10 cellular contexts compared by ENCODE assay signal in genomic region chr10:3812141-3812540, GRCh38. TPM values are rescaled to one million over a fixed set of nuclear protein-coding genes. Genes with fewer than 3 reads are reported as not detected.
DNase-seq lines count a peak whose midpoint lies in the region; ATAC-seq and TF ChIP-seq lines count a peak whose summit lies in the region.
"Had no signal": no experiment of that assay in that cellular context is flagged by ENCODE, and none has a peak within 500 bp of the region (broad histone marks: within the 10 kb centered on the region; RNA-seq: fewer than 3 reads in every experiment).

No MANE protein-coding gene starts in this region.

- H3K4me1 ChIP-seq in GM23248 (ENCODE audit: insufficient read depth) (peaks cover 51% of the 10 kb centered on the region), hepatocyte (ENCODE audit: insufficient read depth) (peaks cover 40% of the 10 kb centered on the region), smooth muscle cell (ENCODE audit: low read depth) (peaks cover 7% of the 10 kb centered on the region)

- H3K9me2 ChIP-seq in GM23248 (ENCODE audit: insufficient read depth) (no peaks in the 10 kb centered on the region), hepatocyte (replicated peaks; ENCODE audit: insufficient read depth) (no peaks in the 10 kb centered on the region)

- WGBS in GM23248 (ENCODE audit: low coverage in 1 of 2, low lambda C conversion rate in 2 of 2, missing lambda C conversion rate in 2 of 2), 2 experiments: 76% methylated on average over 7 of the region's 7 CpGs
- WGBS in hepatocyte (ENCODE audit: low lambda C conversion rate, missing lambda C conversion rate): 91% methylated on average over 7 of the region's 7 CpGs
- 90% methylated on average over 7 of the region's 7 CpGs for WGBS in smooth muscle cell (ENCODE audit: low lambda C conversion rate)

- no peaks in the 10 kb centered on the region for H3K27me3 Mint-ChIP-seq in activated T-helper 1 cell treated with anti-CD3 and anti-CD28 coated beads, Interleukin-12 subunit alpha, Interleukin-12 subunit beta, Interleukin-2, Interleukin-4 antibody, amounts not matched to agents 30 ng/mL and 10 ng/mL and 1 ng/mL, durations not matched to agents 14 hours and 24 hours and 36 hours (ENCODE audit: insufficient read depth)
- H3K27me3 Mint-ChIP-seq in endothelial cell (ENCODE audit: unreplicated experiment): peaks cover 2% of the 10 kb centered on the region
- H3K27me3 Mint-ChIP-seq: activated CD8-positive, alpha-beta memory T cell treated with anti-CD3 and anti-CD28 coated beads, Interleukin-2, amount 10 ng/mL, durations not matched to agents 7 days and 5 days had no signal

- DNase-seq in GM23248 (no peak), hepatocyte (ENCODE audit: low spot score) (no peak), smooth muscle cell (lab: John Stamatoyannopoulos, UW; ENCODE audit: unreplicated experiment) (no peak), 8988T (no peak), endothelial cell (ENCODE audit: low spot score) (no peak)
- DNase-seq in activated T-helper 1 cell treated with anti-CD3 and anti-CD28 coated beads, Interleukin-12 subunit alpha, Interleukin-12 subunit beta, Interleukin-2, Interleukin-4 antibody, amounts not matched to agents 30 ng/mL and 10 ng/mL and 1 ng/mL, durations not matched to agents 14 hours and 24 hours and 36 hours (ENCODE audit: low spot score): no peak
- no peak for DNase-seq in activated CD4-positive, CD25-positive, alpha-beta regulatory T cell (lab: John Stamatoyannopoulos, UW)
- DNase-seq: NCI-H2081 had no signal

- H3K79me2 ChIP-seq in GM23248 (ENCODE audit: insufficient read depth) (no peaks in the 10 kb centered on the region), hepatocyte (no peaks in the 10 kb centered on the region), smooth muscle cell (ENCODE audit: low read depth) (no peaks in the 10 kb centered on the region)

- no peaks in the 10 kb centered on the region for H3K9me3 ChIP-seq in GM23248 (ENCODE audit: low read depth)
- H3K9me3 ChIP-seq in hepatocyte (ENCODE audit: low read depth): no peaks in the 10 kb centered on the region
- no peaks in the 10 kb centered on the region for H3K9me3 ChIP-seq in smooth muscle cell (replicated peaks; ENCODE audit: low read depth)

- intact Hi-C loops in activated T-helper 1 cell treated with anti-CD3 and anti-CD28 coated beads, Interleukin-12 subunit alpha, Interleukin-12 subunit beta, Interleukin-2, Interleukin-4 antibody, amounts not matched to agents 30 ng/mL and 10 ng/mL and 1 ng/mL, durations not matched to agents 14 hours and 24 hours and 36 hours (cut with micrococcal nuclease): no loop called here

- in situ Hi-C loops in GM23248 (cut with MboI): loop anchor here (25.0 kb wide), 1 partner anchor 850 kb away; no protein-coding TSS in a partner anchor

- TF ChIP-seq CTCF in hepatocyte (IDR thresholded peaks at IDR 0.05; ENCODE audit: poor library complexity) (no peak), smooth muscle cell (IDR thresholded peaks at IDR 0.05; ENCODE audit: borderline replicate concordance, insufficient read depth, poor library complexity, severe bottlenecking) (no peak), endothelial cell (IDR thresholded peaks at IDR 0.05; ENCODE audit: unreplicated experiment) (no peak)

- H3K9me3 Mint-ChIP-seq in activated T-helper 1 cell treated with anti-CD3 and anti-CD28 coated beads, Interleukin-12 subunit alpha, Interleukin-12 subunit beta, Interleukin-2, Interleukin-4 antibody, amounts not matched to agents 30 ng/mL and 10 ng/mL and 1 ng/mL, durations not matched to agents 14 hours and 24 hours and 36 hours: peaks cover 6% of the 10 kb centered on the region
- H3K9me3 Mint-ChIP-seq in endothelial cell (ENCODE audit: unreplicated experiment): no peaks in the 10 kb centered on the region

- no peaks in the 10 kb centered on the region for H4K20me1 ChIP-seq in GM23248 (ENCODE audit: insufficient read depth)
- no peaks in the 10 kb centered on the region for H4K20me1 ChIP-seq in hepatocyte (ENCODE audit: insufficient read depth, poor library complexity, severe bottlenecking)
- no peaks in the 10 kb centered on the region for H4K20me1 ChIP-seq in smooth muscle cell (ENCODE audit: low read depth)

- H3K27ac Mint-ChIP-seq in activated T-helper 1 cell treated with anti-CD3 and anti-CD28 coated beads, Interleukin-12 subunit alpha, Interleukin-12 subunit beta, Interleukin-2, Interleukin-4 antibody, amounts not matched to agents 30 ng/mL and 10 ng/mL and 1 ng/mL, durations not matched to agents 14 hours and 24 hours and 36 hours: peak overlapping the region; percentile 99
- no peak overlapping the region for H3K27ac Mint-ChIP-seq in endothelial cell (ENCODE audit: unreplicated experiment)

- peak overlapping the region; percentile 73 for H3K9ac ChIP-seq in GM23248
- peak overlapping the region; percentile 87 for H3K9ac ChIP-seq in smooth muscle cell (ENCODE audit: low read depth)

- peaks cover 3% of the 10 kb centered on the region for H3K36me3 Mint-ChIP-seq in activated T-helper 1 cell treated with anti-CD3 and anti-CD28 coated beads, Interleukin-12 subunit alpha, Interleukin-12 subunit beta, Interleukin-2, Interleukin-4 antibody, amounts not matched to agents 30 ng/mL and 10 ng/mL and 1 ng/mL, durations not matched to agents 14 hours and 24 hours and 36 hours (ENCODE audit: low read depth)
- no peaks in the 10 kb centered on the region for H3K36me3 Mint-ChIP-seq in endothelial cell (ENCODE audit: low read depth, unreplicated experiment)
- H3K36me3 Mint-ChIP-seq: activated CD8-positive, alpha-beta memory T cell treated with anti-CD3 and anti-CD28 coated beads, Interleukin-2, amount 10 ng/mL, durations not matched to agents 7 days and 5 days had no signal

- no peak for ATAC-seq in esophagus mucosa

- H3K4me3 Mint-ChIP-seq in activated T-helper 1 cell treated with anti-CD3 and anti-CD28 coated beads, Interleukin-12 subunit alpha, Interleukin-12 subunit beta, Interleukin-2, Interleukin-4 antibody, amounts not matched to agents 30 ng/mL and 10 ng/mL and 1 ng/mL, durations not matched to agents 14 hours and 24 hours and 36 hours: no peak overlapping the region
- H3K4me3 Mint-ChIP-seq in endothelial cell (ENCODE audit: unreplicated experiment): no peak overlapping the region

- H2AFZ ChIP-seq in GM23248 (no peak overlapping the region), hepatocyte (no peak overlapping the region), smooth muscle cell (ENCODE audit: low read depth) (no peak overlapping the region)

- H3K27ac ChIP-seq in GM23248 (peak overlapping the region; percentile 88), hepatocyte (peak overlapping the region; percentile 94), smooth muscle cell (ENCODE audit: low read depth) (peak overlapping the region; percentile 100)

- H3K27me3 ChIP-seq in GM23248 (replicated peaks; ENCODE audit: insufficient read depth): no peaks in the 10 kb centered on the region
- H3K27me3 ChIP-seq in hepatocyte: no peaks in the 10 kb centered on the region
- H3K27me3 ChIP-seq in smooth muscle cell (ENCODE audit: low read depth): no peaks in the 10 kb centered on the region

- H3K4me3 ChIP-seq in GM23248: no peak overlapping the region
- H3K4me3 ChIP-seq in hepatocyte: no peak overlapping the region
- no peak overlapping the region for H3K4me3 ChIP-seq in smooth muscle cell

- peaks cover 59% of the 10 kb centered on the region for H3F3A ChIP-seq in GM23248 (ENCODE audit: insufficient read depth)
- H3F3A ChIP-seq in smooth muscle cell (ENCODE audit: low read depth): peaks cover 10% of the 10 kb centered on the region

- H3K4me2 ChIP-seq in GM23248 (ENCODE audit: unreplicated experiment) (peak overlapping the region; percentile 64), hepatocyte (no peak overlapping the region), smooth muscle cell (peak overlapping the region; percentile 65)

- H3K4me1 Mint-ChIP-seq in activated T-helper 1 cell treated with anti-CD3 and anti-CD28 coated beads, Interleukin-12 subunit alpha, Interleukin-12 subunit beta, Interleukin-2, Interleukin-4 antibody, amounts not matched to agents 30 ng/mL and 10 ng/mL and 1 ng/mL, durations not matched to agents 14 hours and 24 hours and 36 hours (ENCODE audit: low read depth): peaks cover 78% of the 10 kb centered on the region
- peaks cover 24% of the 10 kb centered on the region for H3K4me1 Mint-ChIP-seq in endothelial cell (ENCODE audit: unreplicated experiment)

- H3K36me3 ChIP-seq in GM23248 (ENCODE audit: low read depth): no peaks in the 10 kb centered on the region
- H3K36me3 ChIP-seq in hepatocyte (replicated peaks; ENCODE audit: insufficient read depth, low read depth): no peaks in the 10 kb centered on the region
- no peaks in the 10 kb centered on the region for H3K36me3 ChIP-seq in smooth muscle cell (ENCODE audit: low read depth)

RNA-seq across cellular contexts. Expression of gene KLF6, which starts 27.1 kb away (rescaled TPM):
- total RNA-seq in GM23248 (2014; rRNA removed; shearing (Covaris generic)): 49.8 and 58.9 TPM in 2 replicates
- 264 and 279 TPM in 2 replicates for polyA plus RNA-seq in GM23248 (2016; fragmentation: Nextera tagmentation; extraction: Ambion mirVana)
- 110 and 113 TPM in 2 replicates for total RNA-seq in activated T-helper 1 cell treated with anti-CD3 and anti-CD28 coated beads, Interleukin-12 subunit alpha, Interleukin-12 subunit beta, Interleukin-2, Interleukin-4 antibody, amounts not matched to agents 30 ng/mL and 10 ng/mL and 1 ng/mL, durations not matched to agents 14 hours and 24 hours and 36 hours
- 157 and 187 TPM in 2 replicates for total RNA-seq in hepatocyte
- 602 and 816 TPM in 2 replicates for polyA plus RNA-seq in hepatocyte
- 171 and 198 TPM in 2 replicates for total RNA-seq in smooth muscle cell
- 519 and 728 TPM in 2 replicates for polyA plus RNA-seq in smooth muscle cell
- total RNA-seq in esophagus mucosa: 98.5 TPM
- 328 TPM for total RNA-seq in endothelial cell (ENCODE audit: unreplicated experiment)
